1 cellular context compared by ENCODE assay signal in the genomic region with DNA sequence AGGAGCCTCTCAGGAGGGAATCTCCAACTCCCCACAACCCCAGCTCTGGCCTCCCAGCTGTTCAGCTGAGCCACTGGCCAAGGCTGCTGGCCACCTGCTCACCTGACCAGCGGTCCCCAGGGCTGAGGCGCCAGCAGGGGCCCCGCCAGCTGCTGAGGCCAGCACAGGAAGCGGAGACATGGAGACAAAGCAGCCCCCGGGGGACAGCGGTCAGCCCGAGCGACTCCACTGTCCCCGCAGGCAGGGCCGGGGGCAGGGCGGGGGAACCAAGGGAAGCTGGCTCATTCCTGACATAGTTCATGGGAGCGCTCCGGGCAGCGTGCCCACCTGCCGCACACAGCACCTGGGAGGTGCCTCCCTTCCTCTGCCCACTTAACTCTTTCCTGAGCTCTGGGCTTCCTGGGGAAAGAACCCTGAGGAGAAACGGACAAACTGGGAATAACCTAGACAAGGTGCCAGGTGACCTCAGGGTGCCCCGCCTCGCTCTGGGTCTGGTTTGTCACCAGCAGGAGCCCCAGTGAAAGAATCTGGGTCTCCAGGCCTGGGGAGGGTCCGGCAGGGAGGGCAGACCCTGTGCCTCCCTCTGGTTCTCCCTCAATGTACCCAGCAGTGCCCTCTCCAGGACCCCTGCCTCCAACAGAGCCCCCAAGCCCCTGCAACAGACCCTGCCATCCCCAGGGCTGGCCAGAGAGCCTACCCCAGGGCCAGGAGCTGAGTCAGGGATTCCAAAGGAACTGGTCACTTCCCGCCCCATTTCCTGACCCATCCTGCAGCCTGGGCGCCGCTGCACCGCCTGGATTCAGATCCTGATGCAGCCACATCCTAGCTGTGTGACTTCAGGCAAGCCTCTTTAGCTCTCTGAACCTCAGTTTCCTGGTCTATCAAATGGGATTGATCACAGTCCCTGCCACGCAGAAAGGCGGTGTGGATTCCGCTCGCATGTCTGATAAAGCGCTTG.
TF ChIP-seq lines count a peak whose summit lies in the region.

No MANE protein-coding gene starts in this region.

TF ChIP-seq in HepG2, 621 proteins besides CTCF, POLR2A, EP300 and RAD21 (continued from another document and continues in another):
- TF ChIP-seq, protein P1, sequence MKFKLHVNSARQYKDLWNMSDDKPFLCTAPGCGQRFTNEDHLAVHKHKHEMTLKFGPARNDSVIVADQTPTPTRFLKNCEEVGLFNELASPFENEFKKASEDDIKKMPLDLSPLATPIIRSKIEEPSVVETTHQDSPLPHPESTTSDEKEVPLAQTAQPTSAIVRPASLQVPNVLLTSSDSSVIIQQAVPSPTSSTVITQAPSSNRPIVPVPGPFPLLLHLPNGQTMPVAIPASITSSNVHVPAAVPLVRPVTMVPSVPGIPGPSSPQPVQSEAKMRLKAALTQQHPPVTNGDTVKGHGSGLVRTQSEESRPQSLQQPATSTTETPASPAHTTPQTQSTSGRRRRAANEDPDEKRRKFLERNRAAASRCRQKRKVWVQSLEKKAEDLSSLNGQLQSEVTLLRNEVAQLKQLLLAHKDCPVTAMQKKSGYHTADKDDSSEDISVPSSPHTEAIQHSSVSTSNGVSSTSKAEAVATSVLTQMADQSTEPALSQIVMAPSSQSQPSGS (CRISPR knock-in tag; IDR thresholded peaks at IDR 0.05): no peak
- TF ChIP-seq, protein P2, sequence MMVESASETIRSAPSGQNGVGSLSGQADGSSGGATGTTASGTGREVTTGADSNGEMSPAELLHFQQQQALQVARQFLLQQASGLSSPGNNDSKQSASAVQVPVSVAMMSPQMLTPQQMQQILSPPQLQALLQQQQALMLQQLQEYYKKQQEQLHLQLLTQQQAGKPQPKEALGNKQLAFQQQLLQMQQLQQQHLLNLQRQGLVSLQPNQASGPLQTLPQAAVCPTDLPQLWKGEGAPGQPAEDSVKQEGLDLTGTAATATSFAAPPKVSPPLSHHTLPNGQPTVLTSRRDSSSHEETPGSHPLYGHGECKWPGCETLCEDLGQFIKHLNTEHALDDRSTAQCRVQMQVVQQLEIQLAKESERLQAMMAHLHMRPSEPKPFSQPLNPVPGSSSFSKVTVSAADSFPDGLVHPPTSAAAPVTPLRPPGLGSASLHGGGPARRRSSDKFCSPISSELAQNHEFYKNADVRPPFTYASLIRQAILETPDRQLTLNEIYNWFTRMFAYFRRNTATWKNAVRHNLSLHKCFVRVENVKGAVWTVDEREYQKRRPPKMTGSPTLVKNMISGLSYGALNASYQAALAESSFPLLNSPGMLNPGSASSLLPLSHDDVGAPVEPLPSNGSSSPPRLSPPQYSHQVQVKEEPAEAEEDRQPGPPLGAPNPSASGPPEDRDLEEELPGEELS (CRISPR knock-in tag; IDR thresholded peaks at IDR 0.05): peak; percentile 41; the same call in 1 of the 2 replicates
- TF ChIP-seq, protein P3, sequence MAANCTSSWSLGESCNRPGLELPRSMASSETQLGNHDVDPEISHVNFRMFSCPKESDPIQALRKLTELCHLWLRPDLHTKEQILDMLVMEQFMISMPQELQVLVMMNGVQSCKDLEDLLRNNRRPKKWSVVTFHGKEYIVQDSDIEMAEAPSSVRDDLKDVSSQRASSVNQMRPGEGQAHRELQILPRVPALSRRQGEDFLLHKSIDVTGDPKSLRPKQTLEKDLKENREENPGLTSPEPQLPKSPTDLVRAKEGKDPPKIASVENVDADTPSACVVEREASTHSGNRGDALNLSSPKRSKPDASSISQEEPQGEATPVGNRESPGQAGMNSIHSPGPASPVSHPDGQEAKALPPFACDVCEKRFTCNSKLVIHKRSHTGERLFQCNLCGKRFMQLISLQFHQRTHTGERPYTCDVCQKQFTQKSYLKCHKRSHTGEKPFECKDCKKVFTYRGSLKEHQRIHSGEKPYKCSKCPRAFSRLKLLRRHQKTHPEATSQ (CRISPR knock-in tag; IDR thresholded peaks at IDR 0.05; ENCODE audit: borderline replicate concordance): no peak
- TF ChIP-seq, protein P4, sequence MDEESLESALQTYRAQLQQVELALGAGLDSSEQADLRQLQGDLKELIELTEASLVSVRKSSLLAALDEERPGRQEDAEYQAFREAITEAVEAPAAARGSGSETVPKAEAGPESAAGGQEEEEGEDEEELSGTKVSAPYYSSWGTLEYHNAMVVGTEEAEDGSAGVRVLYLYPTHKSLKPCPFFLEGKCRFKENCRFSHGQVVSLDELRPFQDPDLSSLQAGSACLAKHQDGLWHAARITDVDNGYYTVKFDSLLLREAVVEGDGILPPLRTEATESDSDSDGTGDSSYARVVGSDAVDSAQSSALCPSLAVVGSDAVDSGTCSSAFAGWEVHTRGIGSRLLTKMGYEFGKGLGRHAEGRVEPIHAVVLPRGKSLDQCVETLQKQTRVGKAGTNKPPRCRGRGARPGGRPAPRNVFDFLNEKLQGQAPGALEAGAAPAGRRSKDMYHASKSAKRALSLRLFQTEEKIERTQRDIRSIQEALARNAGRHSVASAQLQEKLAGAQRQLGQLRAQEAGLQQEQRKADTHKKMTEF (CRISPR knock-in tag; IDR thresholded peaks at IDR 0.05): peak; percentile 63
- TF ChIP-seq ZBTB1 (CRISPR knock-in tag; IDR thresholded peaks at IDR 0.05; ENCODE audit: borderline replicate concordance) (peak; percentile 26; the same call in 1 of the 2 replicates), CHD2 (IDR thresholded peaks at IDR 0.05; ENCODE audit: low read depth, low read length) (no peak), HHEX (CRISPR knock-in tag; IDR thresholded peaks at IDR 0.05) (no peak), ZNF788 (CRISPR knock-in tag; IDR thresholded peaks at IDR 0.05; ENCODE audit: borderline replicate concordance) (peak; percentile 77; the same call in 1 of the 2 replicates), KAT7 (CRISPR knock-in tag; IDR thresholded peaks at IDR 0.05; ENCODE audit: borderline replicate concordance) (0 out of 2 replicates have a peak, but pooled peaks have one; percentile 18), HDAC1 (CRISPR knock-in tag; IDR thresholded peaks at IDR 0.05) (peak; percentile 43), AKAP8 (CRISPR knock-in tag; IDR thresholded peaks at IDR 0.05) (no peak; the same call in 1 of the 2 replicates), TOE1 (CRISPR knock-in tag; IDR thresholded peaks at IDR 0.05) (no peak), ZNF121 (CRISPR knock-in tag; IDR thresholded peaks at IDR 0.05) (no peak), ZNF143 (CRISPR knock-in tag; IDR thresholded peaks at IDR 0.05) (no peak), RXRB (CRISPR knock-in tag; IDR thresholded peaks at IDR 0.05; ENCODE audit: borderline replicate concordance) (peak; percentile 66), MYNN (CRISPR knock-in tag; IDR thresholded peaks at IDR 0.05; ENCODE audit: low read depth) (0 out of 2 replicates have a peak, but pooled peaks have one; percentile 23)
- TF ChIP-seq, protein P5, sequence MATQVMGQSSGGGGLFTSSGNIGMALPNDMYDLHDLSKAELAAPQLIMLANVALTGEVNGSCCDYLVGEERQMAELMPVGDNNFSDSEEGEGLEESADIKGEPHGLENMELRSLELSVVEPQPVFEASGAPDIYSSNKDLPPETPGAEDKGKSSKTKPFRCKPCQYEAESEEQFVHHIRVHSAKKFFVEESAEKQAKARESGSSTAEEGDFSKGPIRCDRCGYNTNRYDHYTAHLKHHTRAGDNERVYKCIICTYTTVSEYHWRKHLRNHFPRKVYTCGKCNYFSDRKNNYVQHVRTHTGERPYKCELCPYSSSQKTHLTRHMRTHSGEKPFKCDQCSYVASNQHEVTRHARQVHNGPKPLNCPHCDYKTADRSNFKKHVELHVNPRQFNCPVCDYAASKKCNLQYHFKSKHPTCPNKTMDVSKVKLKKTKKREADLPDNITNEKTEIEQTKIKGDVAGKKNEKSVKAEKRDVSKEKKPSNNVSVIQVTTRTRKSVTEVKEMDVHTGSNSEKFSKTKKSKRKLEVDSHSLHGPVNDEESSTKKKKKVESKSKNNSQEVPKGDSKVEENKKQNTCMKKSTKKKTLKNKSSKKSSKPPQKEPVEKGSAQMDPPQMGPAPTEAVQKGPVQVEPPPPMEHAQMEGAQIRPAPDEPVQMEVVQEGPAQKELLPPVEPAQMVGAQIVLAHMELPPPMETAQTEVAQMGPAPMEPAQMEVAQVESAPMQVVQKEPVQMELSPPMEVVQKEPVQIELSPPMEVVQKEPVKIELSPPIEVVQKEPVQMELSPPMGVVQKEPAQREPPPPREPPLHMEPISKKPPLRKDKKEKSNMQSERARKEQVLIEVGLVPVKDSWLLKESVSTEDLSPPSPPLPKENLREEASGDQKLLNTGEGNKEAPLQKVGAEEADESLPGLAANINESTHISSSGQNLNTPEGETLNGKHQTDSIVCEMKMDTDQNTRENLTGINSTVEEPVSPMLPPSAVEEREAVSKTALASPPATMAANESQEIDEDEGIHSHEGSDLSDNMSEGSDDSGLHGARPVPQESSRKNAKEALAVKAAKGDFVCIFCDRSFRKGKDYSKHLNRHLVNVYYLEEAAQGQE (IDR thresholded peaks at IDR 0.05; ENCODE audit: borderline replicate concordance in 1 of 2, low read depth in 1 of 2, low read length in 2 of 2): no peak
- TF ChIP-seq, protein P6, sequence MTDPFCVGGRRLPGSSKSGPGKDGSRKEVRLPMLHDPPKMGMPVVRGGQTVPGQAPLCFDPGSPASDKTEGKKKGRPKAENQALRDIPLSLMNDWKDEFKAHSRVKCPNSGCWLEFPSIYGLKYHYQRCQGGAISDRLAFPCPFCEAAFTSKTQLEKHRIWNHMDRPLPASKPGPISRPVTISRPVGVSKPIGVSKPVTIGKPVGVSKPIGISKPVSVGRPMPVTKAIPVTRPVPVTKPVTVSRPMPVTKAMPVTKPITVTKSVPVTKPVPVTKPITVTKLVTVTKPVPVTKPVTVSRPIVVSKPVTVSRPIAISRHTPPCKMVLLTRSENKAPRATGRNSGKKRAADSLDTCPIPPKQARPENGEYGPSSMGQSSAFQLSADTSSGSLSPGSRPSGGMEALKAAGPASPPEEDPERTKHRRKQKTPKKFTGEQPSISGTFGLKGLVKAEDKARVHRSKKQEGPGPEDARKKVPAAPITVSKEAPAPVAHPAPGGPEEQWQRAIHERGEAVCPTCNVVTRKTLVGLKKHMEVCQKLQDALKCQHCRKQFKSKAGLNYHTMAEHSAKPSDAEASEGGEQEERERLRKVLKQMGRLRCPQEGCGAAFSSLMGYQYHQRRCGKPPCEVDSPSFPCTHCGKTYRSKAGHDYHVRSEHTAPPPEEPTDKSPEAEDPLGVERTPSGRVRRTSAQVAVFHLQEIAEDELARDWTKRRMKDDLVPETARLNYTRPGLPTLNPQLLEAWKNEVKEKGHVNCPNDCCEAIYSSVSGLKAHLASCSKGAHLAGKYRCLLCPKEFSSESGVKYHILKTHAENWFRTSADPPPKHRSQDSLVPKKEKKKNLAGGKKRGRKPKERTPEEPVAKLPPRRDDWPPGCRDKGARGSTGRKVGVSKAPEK (CRISPR knock-in tag; IDR thresholded peaks at IDR 0.05; ENCODE audit: borderline replicate concordance): no peak
- TF ChIP-seq, protein P7, sequence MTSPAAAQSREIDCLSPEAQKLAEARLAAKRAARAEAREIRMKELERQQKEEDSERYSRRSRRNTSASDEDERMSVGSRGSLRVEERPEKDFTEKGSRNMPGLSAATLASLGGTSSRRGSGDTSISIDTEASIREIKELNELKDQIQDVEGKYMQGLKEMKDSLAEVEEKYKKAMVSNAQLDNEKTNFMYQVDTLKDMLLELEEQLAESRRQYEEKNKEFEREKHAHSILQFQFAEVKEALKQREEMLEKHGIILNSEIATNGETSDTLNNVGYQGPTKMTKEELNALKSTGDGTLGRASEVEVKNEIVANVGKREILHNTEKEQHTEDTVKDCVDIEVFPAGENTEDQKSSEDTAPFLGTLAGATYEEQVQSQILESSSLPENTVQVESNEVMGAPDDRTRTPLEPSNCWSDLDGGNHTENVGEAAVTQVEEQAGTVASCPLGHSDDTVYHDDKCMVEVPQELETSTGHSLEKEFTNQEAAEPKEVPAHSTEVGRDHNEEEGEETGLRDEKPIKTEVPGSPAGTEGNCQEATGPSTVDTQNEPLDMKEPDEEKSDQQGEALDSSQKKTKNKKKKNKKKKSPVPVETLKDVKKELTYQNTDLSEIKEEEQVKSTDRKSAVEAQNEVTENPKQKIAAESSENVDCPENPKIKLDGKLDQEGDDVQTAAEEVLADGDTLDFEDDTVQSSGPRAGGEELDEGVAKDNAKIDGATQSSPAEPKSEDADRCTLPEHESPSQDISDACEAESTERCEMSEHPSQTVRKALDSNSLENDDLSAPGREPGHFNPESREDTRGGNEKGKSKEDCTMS (CRISPR knock-in tag; conservative IDR thresholded peaks at IDR 0.05): no peak
- TF ChIP-seq, protein P8, sequence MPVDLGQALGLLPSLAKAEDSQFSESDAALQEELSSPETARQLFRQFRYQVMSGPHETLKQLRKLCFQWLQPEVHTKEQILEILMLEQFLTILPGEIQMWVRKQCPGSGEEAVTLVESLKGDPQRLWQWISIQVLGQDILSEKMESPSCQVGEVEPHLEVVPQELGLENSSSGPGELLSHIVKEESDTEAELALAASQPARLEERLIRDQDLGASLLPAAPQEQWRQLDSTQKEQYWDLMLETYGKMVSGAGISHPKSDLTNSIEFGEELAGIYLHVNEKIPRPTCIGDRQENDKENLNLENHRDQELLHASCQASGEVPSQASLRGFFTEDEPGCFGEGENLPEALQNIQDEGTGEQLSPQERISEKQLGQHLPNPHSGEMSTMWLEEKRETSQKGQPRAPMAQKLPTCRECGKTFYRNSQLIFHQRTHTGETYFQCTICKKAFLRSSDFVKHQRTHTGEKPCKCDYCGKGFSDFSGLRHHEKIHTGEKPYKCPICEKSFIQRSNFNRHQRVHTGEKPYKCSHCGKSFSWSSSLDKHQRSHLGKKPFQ (CRISPR knock-in tag; IDR thresholded peaks at IDR 0.05; ENCODE audit: insufficient replicate concordance): no peak
- TF ChIP-seq, protein P9, sequence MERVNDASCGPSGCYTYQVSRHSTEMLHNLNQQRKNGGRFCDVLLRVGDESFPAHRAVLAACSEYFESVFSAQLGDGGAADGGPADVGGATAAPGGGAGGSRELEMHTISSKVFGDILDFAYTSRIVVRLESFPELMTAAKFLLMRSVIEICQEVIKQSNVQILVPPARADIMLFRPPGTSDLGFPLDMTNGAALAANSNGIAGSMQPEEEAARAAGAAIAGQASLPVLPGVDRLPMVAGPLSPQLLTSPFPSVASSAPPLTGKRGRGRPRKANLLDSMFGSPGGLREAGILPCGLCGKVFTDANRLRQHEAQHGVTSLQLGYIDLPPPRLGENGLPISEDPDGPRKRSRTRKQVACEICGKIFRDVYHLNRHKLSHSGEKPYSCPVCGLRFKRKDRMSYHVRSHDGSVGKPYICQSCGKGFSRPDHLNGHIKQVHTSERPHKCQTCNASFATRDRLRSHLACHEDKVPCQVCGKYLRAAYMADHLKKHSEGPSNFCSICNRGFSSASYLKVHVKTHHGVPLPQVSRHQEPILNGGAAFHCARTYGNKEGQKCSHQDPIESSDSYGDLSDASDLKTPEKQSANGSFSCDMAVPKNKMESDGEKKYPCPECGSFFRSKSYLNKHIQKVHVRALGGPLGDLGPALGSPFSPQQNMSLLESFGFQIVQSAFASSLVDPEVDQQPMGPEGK (CRISPR knock-in tag; IDR thresholded peaks at IDR 0.05): peak; percentile 97
- TF ChIP-seq, protein P10, sequence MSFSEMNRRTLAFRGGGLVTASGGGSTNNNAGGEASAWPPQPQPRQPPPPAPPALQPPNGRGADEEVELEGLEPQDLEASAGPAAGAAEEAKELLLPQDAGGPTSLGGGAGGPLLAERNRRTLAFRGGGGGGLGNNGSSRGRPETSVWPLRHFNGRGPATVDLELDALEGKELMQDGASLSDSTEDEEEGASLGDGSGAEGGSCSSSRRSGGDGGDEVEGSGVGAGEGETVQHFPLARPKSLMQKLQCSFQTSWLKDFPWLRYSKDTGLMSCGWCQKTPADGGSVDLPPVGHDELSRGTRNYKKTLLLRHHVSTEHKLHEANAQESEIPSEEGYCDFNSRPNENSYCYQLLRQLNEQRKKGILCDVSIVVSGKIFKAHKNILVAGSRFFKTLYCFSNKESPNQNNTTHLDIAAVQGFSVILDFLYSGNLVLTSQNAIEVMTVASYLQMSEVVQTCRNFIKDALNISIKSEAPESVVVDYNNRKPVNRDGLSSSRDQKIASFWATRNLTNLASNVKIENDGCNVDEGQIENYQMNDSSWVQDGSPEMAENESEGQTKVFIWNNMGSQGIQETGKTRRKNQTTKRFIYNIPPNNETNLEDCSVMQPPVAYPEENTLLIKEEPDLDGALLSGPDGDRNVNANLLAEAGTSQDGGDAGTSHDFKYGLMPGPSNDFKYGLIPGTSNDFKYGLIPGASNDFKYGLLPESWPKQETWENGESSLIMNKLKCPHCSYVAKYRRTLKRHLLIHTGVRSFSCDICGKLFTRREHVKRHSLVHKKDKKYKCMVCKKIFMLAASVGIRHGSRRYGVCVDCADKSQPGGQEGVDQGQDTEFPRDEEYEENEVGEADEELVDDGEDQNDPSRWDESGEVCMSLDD (CRISPR knock-in tag; IDR thresholded peaks at IDR 0.05; ENCODE audit: borderline replicate concordance): 0 out of 2 replicates have a peak, but pooled peaks have one; percentile 57
